Comparison of ENCODE assay signal across 29 cellular contexts in the genomic region with DNA sequence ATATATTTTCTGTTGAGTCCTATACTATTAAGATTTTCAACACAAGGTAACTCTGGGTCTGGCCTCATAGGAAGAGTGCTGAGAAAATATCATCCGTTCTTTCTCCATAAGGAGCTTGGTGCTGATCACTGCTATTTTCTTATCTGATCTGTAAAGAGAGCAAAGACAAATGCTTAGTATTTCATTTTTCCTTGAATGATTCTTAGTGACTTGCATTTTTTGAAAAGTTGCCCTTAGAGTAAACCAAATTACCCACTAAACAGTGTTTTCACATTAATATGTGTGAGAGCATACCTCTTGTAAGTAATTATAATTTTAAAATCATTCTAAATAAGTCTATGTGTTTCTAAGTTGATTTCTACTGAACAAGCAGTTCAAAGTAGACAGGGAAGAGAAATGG.
"Had no signal": no experiment of that assay in that cellular context is flagged by ENCODE, and none has a peak within 500 bp of the region (broad histone marks: within the 10 kb centered on the region; RNA-seq: fewer than 3 reads in every experiment).

No MANE protein-coding gene starts in this region.

- H3K36me3 ChIP-seq: left lung, lower lobe of right lung, neural progenitor cell, neutrophil, right atrium auricular region, stomach, tibial artery, upper lobe of right lung had no signal

- H3K9me3 Mint-ChIP-seq: immature natural killer cell, natural killer cell, nephron progenitor cell, neural progenitor cell had no signal

- FAIRE-seq: islet of Langerhans, kidney, urothelium cell line had no signal

- H3K27ac ChIP-seq: left lung, lower lobe of right lung, neural progenitor cell, neutrophil, right atrium auricular region, skin epidermis, stomach, testis, tibial artery, upper lobe of right lung had no signal

- H3K4me1 ChIP-seq: left lung, lower lobe of right lung, neural progenitor cell, right atrium auricular region, stomach, testis, tibial artery, upper lobe of right lung had no signal

- H2AFZ ChIP-seq: neural progenitor cell had no signal

- H3K27ac Mint-ChIP-seq: immature natural killer cell; naive B cell; natural killer cell; nephron progenitor cell; neural progenitor cell; progenitor cell of endocrine pancreas; stimulated activated naive B cell treated with anti-CD40 and anti-IgM and Interleukin-4, amounts not matched to agents 10 μg/mL and 1 μg/mL and 100 μg/mL, for 72 hours had no signal

- ATAC-seq: left colon; left lung; lower lobe of right lung; natural killer cell; sciatic nerve; stimulated activated naive B cell treated with anti-CD40 and anti-IgM and Interleukin-4, amounts not matched to agents 10 μg/mL and 1 μg/mL and 100 μg/mL, for 72 hours; stimulated activated naive CD8-positive, alpha-beta T cell treated with anti-CD3 and anti-CD28 coated beads, Interleukin-15, Interleukin-2, amounts not matched to agents 100 U/mL and 50 U/mL, for 24 hours; upper lobe of right lung had no signal

- H3K27me3 ChIP-seq: left lung, neural progenitor cell, right atrium auricular region, stomach, testis, tibial artery, upper lobe of right lung had no signal

- H3K9me3 ChIP-seq: left lung, lower lobe of right lung, neutrophil, right atrium auricular region, stomach, testis, tibial artery, upper lobe of right lung had no signal

- H3K4me3 ChIP-seq: left lung, lower lobe of right lung, neural progenitor cell, right atrium auricular region, skin epidermis, stomach, testis, tibial artery, upper lobe of right lung had no signal

- DNase-seq: immature natural killer cell; kidney; left colon; left lung; lower lobe of right lung; mammary epithelial cell; mesenchymal stem cell; naive B cell; natural killer cell; nephron progenitor cell; occipital lobe; stimulated activated CD4-positive, alpha-beta T cell treated with anti-CD3 and anti-CD28 coated beads, Interleukin-12 subunit alpha, Interleukin-12 subunit beta, amount 100 ng/mL, for 4 hours; stimulated activated CD4-positive, alpha-beta T cell treated with anti-CD3 and anti-CD28 coated beads, Interleukin-15, amount 100 ng/mL, for 24 hours; stimulated activated CD4-positive, alpha-beta T cell treated with anti-CD3 and anti-CD28 coated beads, Interleukin-2, amount 100 ng/mL, for 24 hours; stimulated activated CD4-positive, alpha-beta T cell treated with anti-CD3 and anti-CD28 coated beads, Interleukin-4, amount 100 ng/mL, for 1 hour; stimulated activated naive B cell treated with anti-CD40 and anti-IgM and Interleukin-4, amounts not matched to agents 10 μg/mL and 1 μg/mL and 100 μg/mL, for 72 hours; stimulated activated naive CD8-positive, alpha-beta T cell treated with anti-CD3 and anti-CD28 coated beads, Interleukin-15, Interleukin-2, amounts not matched to agents 100 U/mL and 50 U/mL, for 24 hours; stomach; testis; tibial artery; upper lobe of right lung had no signal

- H3K4me2 ChIP-seq: neural progenitor cell had no signal

- H3K4me3 Mint-ChIP-seq: immature natural killer cell; naive B cell; natural killer cell; nephron progenitor cell; neural progenitor cell; stimulated activated naive B cell treated with anti-CD40 and anti-IgM and Interleukin-4, amounts not matched to agents 10 μg/mL and 1 μg/mL and 100 μg/mL, for 72 hours had no signal

- H3K4me1 Mint-ChIP-seq: immature natural killer cell; naive B cell; natural killer cell; nephron progenitor cell; neural progenitor cell; stimulated activated naive B cell treated with anti-CD40 and anti-IgM and Interleukin-4, amounts not matched to agents 10 μg/mL and 1 μg/mL and 100 μg/mL, for 72 hours had no signal

- H3K27me3 Mint-ChIP-seq: progenitor cell of endocrine pancreas had no signal

- H3K36me3 Mint-ChIP-seq: natural killer cell; neural progenitor cell; stimulated activated naive B cell treated with anti-CD40 and anti-IgM and Interleukin-4, amounts not matched to agents 10 μg/mL and 1 μg/mL and 100 μg/mL, for 72 hours had no signal

- H3K9ac ChIP-seq: neural progenitor cell had no signal
